In the genomic region with DNA sequence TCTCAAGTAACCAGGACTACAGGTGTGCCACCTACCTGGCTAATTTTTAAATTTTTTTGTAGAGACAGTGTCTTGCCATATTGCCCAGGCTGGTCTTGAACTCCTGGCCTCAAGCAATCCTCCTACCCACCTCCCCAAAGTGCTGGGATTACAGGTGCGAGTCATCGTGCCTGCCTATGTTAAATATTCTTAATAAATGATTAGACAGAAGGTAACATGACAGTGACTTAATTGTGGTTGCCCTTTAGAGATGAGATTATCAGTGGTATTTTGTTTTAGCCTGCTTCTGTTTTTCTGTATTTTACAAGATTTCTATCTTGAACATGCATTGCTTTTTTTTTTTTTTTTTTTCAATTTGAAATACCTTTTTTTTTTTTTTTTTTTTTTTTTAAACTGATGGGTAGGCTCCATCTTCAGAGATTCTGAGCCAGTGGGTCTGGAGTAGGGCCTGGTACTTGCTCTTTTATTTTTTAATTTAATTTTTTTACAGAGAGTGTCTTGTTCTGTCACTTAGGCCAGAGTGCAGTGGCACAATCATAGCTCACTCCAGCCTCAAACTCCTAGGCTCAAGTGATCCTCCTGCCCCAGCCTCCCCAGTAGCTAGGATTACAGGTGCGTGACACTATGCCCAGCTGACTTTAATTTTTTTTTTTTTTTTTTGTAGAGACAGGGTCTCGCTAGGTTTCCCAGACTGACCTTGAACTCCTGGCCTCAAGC, we compare ENCODE assay signal across 3 cellular contexts.
TF ChIP-seq lines count a peak whose summit lies in the region.

No MANE protein-coding gene starts in this region.

TF ChIP-seq in A549, 52 proteins besides CTCF, POLR2A, EP300 and RAD21:
- TF ChIP-seq CBX2 (IDR thresholded peaks at IDR 0.05; ENCODE audit: borderline replicate concordance, low read depth) (no peak), RARB (CRISPR knock-in tag; IDR thresholded peaks at IDR 0.05) (no peak), BCL3 (IDR thresholded peaks at IDR 0.05) (no peak), REST (IDR thresholded peaks at IDR 0.05) (no peak), BHLHE40 (IDR thresholded peaks at IDR 0.05; ENCODE audit: low read depth, low read length) (no peak), JUNB (IDR thresholded peaks at IDR 0.05) (no peak), ESRRA (IDR thresholded peaks at IDR 0.05; ENCODE audit: borderline replicate concordance, low read length) (no peak), RCOR1 (IDR thresholded peaks at IDR 0.05; ENCODE audit: low read depth, low read length) (no peak), EHF (CRISPR knock-in tag; IDR thresholded peaks at IDR 0.05) (no peak), TP53 (CRISPR knock-in tag; IDR thresholded peaks at IDR 0.05) (no peak), CEBPB (IDR thresholded peaks at IDR 0.05) (no peak), MAFK (IDR thresholded peaks at IDR 0.05; ENCODE audit: partially characterized antibody) (no peak)
- TF ChIP-seq, protein P1, sequence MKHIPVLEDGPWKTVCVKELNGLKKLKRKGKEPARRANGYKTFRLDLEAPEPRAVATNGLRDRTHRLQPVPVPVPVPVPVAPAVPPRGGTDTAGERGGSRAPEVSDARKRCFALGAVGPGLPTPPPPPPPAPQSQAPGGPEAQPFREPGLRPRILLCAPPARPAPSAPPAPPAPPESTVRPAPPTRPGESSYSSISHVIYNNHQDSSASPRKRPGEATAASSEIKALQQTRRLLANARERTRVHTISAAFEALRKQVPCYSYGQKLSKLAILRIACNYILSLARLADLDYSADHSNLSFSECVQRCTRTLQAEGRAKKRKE (CRISPR knock-in tag; IDR thresholded peaks at IDR 0.05; ENCODE audit: low read depth): no peak
- TF ChIP-seq, protein P2, sequence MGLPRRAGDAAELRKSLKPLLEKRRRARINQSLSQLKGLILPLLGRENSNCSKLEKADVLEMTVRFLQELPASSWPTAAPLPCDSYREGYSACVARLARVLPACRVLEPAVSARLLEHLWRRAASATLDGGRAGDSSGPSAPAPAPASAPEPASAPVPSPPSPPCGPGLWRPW (IDR thresholded peaks at IDR 0.05): no peak
TF ChIP-seq in A549: peak in this region for 0.

TF ChIP-seq in HEK293, 187 proteins besides CTCF, POLR2A, EP300 and RAD21:
- TF ChIP-seq ZNF768 (tag by site-specific recombination; IDR thresholded peaks at IDR 0.05) (no peak), ZNF362 (tag by site-specific recombination; IDR thresholded peaks at IDR 0.05) (peak; percentile 77), ZNF350 (tag by site-specific recombination; IDR thresholded peaks at IDR 0.05) (no peak)

TF ChIP-seq in HepG2, 621 proteins besides CTCF, POLR2A, EP300 and RAD21:
- TF ChIP-seq ZNF362 (CRISPR knock-in tag; IDR thresholded peaks at IDR 0.05; ENCODE audit: borderline replicate concordance): peak; percentile 67; the same call in 1 of the 2 replicates
- no peak for TF ChIP-seq RFX1 (IDR thresholded peaks at IDR 0.05)
- 0 out of 2 replicates have a peak, but pooled peaks have one; percentile 25 for TF ChIP-seq TFAP4 (IDR thresholded peaks at IDR 0.05; ENCODE audit: borderline replicate concordance, low read depth)
- TF ChIP-seq ZNF770 (CRISPR knock-in tag; IDR thresholded peaks at IDR 0.05): peak; percentile 93
